ENCODE assay signal across 1 cellular context in the genomic region with DNA sequence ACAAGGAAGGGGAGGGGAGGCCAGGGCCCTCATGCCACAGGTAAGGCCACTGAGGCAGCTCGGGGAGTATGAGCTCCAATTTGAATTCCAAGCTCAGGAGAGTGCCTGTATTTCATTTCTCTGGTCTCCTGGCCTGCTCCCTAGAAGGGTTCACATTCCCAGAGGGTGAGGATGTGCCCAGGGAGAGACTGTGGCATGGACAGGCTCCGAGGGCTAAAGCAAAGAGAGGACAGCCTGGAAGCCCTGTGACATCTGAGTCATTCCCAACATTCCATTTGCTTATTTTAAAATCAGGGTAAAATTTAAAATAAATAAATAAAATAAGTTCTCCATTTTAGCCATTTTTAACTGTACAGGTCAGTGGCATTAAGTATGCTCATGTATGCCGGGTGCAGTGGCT.
TF ChIP-seq lines count a peak whose summit lies in the region.

No MANE protein-coding gene starts in this region.

TF ChIP-seq in IMR-90, 13 proteins besides CTCF, POLR2A, EP300 and RAD21:
- TF ChIP-seq MAZ (IDR thresholded peaks at IDR 0.05; ENCODE audit: borderline replicate concordance, low read depth, low read length), result no peak
- TF ChIP-seq MXI1 (IDR thresholded peaks at IDR 0.05; ENCODE audit: borderline replicate concordance, low read depth, low read length), result no peak
- TF ChIP-seq SMC3 (IDR thresholded peaks at IDR 0.05; ENCODE audit: low read depth, low read length), result no peak
- TF ChIP-seq, protein P1, sequence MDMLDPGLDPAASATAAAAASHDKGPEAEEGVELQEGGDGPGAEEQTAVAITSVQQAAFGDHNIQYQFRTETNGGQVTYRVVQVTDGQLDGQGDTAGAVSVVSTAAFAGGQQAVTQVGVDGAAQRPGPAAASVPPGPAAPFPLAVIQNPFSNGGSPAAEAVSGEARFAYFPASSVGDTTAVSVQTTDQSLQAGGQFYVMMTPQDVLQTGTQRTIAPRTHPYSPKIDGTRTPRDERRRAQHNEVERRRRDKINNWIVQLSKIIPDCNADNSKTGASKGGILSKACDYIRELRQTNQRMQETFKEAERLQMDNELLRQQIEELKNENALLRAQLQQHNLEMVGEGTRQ (IDR thresholded peaks at IDR 0.05; ENCODE audit: low read depth, low read length), result no peak
- no peak for TF ChIP-seq RCOR1 (IDR thresholded peaks at IDR 0.05; ENCODE audit: insufficient replicate concordance, low read length)
- TF ChIP-seq NFE2L2 (IDR thresholded peaks at IDR 0.05; ENCODE audit: low read depth, low read length), result no peak
- no peak for TF ChIP-seq FOS (IDR thresholded peaks at IDR 0.05; ENCODE audit: low read depth, low read length)
- no peak for TF ChIP-seq RFX5 (IDR thresholded peaks at IDR 0.05; ENCODE audit: low read depth, low read length)
- TF ChIP-seq CHD1 (IDR thresholded peaks at IDR 0.05; ENCODE audit: low read depth, low read length), result no peak
- TF ChIP-seq, protein P2, sequence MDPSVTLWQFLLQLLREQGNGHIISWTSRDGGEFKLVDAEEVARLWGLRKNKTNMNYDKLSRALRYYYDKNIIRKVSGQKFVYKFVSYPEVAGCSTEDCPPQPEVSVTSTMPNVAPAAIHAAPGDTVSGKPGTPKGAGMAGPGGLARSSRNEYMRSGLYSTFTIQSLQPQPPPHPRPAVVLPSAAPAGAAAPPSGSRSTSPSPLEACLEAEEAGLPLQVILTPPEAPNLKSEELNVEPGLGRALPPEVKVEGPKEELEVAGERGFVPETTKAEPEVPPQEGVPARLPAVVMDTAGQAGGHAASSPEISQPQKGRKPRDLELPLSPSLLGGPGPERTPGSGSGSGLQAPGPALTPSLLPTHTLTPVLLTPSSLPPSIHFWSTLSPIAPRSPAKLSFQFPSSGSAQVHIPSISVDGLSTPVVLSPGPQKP (IDR thresholded peaks at IDR 0.05; ENCODE audit: borderline replicate concordance, low read depth, low read length), result no peak
- no peak for TF ChIP-seq MAFK (IDR thresholded peaks at IDR 0.05; ENCODE audit: low read depth, low read length)
- no peak for TF ChIP-seq BHLHE40 (IDR thresholded peaks at IDR 0.05; ENCODE audit: low read depth, low read length)
- no peak for TF ChIP-seq CEBPB (IDR thresholded peaks at IDR 0.05; ENCODE audit: low read depth, low read length)
